21 cellular contexts compared by ENCODE assay signal in genomic region chr3:166889241-166889640, GRCh38.
"Had no signal": no experiment of that assay in that cellular context is flagged by ENCODE, and none has a peak within 500 bp of the region (broad histone marks: within the 10 kb centered on the region; RNA-seq: fewer than 3 reads in every experiment).

No MANE protein-coding gene starts in this region.

- H3K4me3 ChIP-seq: gastrocnemius medialis, left ventricle myocardium inferior, lower lobe of right lung, pancreas, stomach, thoracic aorta, transverse colon had no signal

- H3K27me3 ChIP-seq: gastrocnemius medialis, pancreas, stomach, transverse colon had no signal

- H3K9me3 ChIP-seq: gastrocnemius medialis, left ventricle myocardium inferior, lower lobe of right lung, pancreas, stomach, thoracic aorta, transverse colon had no signal

- DNase-seq: dermis blood vessel endothelial cell; endodermal cell; gastrocnemius medialis; islet precursor cell; left cardiac atrium; left ventricle myocardium inferior; lower lobe of right lung; mesenchymal stem cell; midbrain; occipital lobe; pancreas; right cardiac atrium; small intestine; stimulated activated CD4-positive, alpha-beta T cell treated with anti-CD3 and anti-CD28 coated beads, Interleukin-12 subunit alpha, Interleukin-12 subunit beta, amount 100 ng/mL, for 4 hours; stimulated activated naive CD4-positive, alpha-beta T cell; stomach; substantia nigra; transverse colon had no signal

- H3K4me1 ChIP-seq: gastrocnemius medialis, left ventricle myocardium inferior, lower lobe of right lung, pancreas, stomach, transverse colon had no signal

- H3K36me3 ChIP-seq: gastrocnemius medialis, left ventricle myocardium inferior, lower lobe of right lung, pancreas, stomach, thoracic aorta, transverse colon had no signal

- ATAC-seq: esophagus mucosa, gastrocnemius medialis, left cardiac atrium, lower lobe of right lung, pancreas, right cardiac atrium had no signal

- H3K27ac ChIP-seq: gastrocnemius medialis, left ventricle myocardium inferior, lower lobe of right lung, pancreas, stomach, thoracic aorta, transverse colon had no signal

- FAIRE-seq: endothelial cell of umbilical vein, pancreas, small intestine had no signal
